Comparison of ENCODE assay signal across 20 cellular contexts in genomic region chr4:160009656-160010493, GRCh38.
DNase-seq lines count a peak whose midpoint lies in the region; ATAC-seq and TF ChIP-seq lines count a peak whose summit lies in the region.
"Had no signal": no experiment of that assay in that cellular context is flagged by ENCODE, and none has a peak within 500 bp of the region (broad histone marks: within the 10 kb centered on the region; RNA-seq: fewer than 3 reads in every experiment).

No MANE protein-coding gene starts in this region.

- peak; percentile 33 for DNase-seq in LHCN-M2 (ENCODE audit: low read depth)
- peak; percentile 21 for DNase-seq in LNCaP clone FGC (ENCODE audit: low read depth)
- DNase-seq in psoas muscle: no peak
- peak; percentile 43 for DNase-seq in testis
- DNase-seq in stimulated activated CD4-positive, alpha-beta T cell treated with anti-CD3 and anti-CD28 coated beads, Interleukin-4, amount 100 ng/mL, for 24 hours: no peak
- no peak for DNase-seq in mesenchymal stem cell
- no peak for DNase-seq in dorsolateral prefrontal cortex
- DNase-seq: ACHN; BE2C; C1 segment of cervical spinal cord; CD4-positive, CD25-positive, alpha-beta regulatory T cell; CD8-positive, alpha-beta memory T cell; COR-L47; DMS153; DMS79; GDM1; HCEC 1CT; HFFc6; IMR-90 had no signal

- peak in 3 of 4 donors; percentile 25 to 64 (median 47) for ATAC-seq in psoas muscle
- ATAC-seq: GM23338 had no signal

- H3K14ac ChIP-seq in mesenchymal stem cell (ENCODE audit: low read length in 2 of 2): no peak overlapping the region

- no peaks in the 10 kb centered on the region for H3K9me3 ChIP-seq in psoas muscle
- H3K9me3 ChIP-seq in testis: no peaks in the 10 kb centered on the region
- H3K9me3 ChIP-seq in mesenchymal stem cell (ENCODE audit: control insufficient read depth, low read length): peaks cover 9% of the 10 kb centered on the region
- H3K9me3 ChIP-seq: BE2C had no signal

- TF ChIP-seq CTCF in LNCaP clone FGC (IDR thresholded peaks at IDR 0.05; ENCODE audit: control insufficient read depth, extremely low read depth, insufficient read depth): no peak
- no peak for TF ChIP-seq CTCF in psoas muscle (IDR thresholded peaks at IDR 0.05)
- no peak for TF ChIP-seq CTCF in testis (IDR thresholded peaks at IDR 0.05)
- no peak for TF ChIP-seq CTCF in dorsolateral prefrontal cortex (IDR thresholded peaks at IDR 0.05 in 54 of 56, conservative IDR thresholded peaks at IDR 0.05 in 2 of 56; ENCODE audit: low read depth in 1 of 56, partially characterized antibody in 56 of 56)

- H3K27ac ChIP-seq in psoas muscle (no peak overlapping the region), testis (peak overlapping the region in 1 of 2 donors; percentile 65), mesenchymal stem cell (ENCODE audit: low read length, poor library complexity, severe bottlenecking) (no peak overlapping the region), dorsolateral prefrontal cortex (no peak overlapping the region)

- no peak overlapping the region for H4K91ac ChIP-seq in mesenchymal stem cell (ENCODE audit: low read length)

- 83 to 90% (median 83%) methylated on average over 1 of the region's 1 CpG for WGBS in psoas muscle, 3 donors
- WGBS in testis, 2 donors: 17 to 55% methylated on average over 1 of the region's 1 CpG
- 50% methylated on average over 1 of the region's 1 CpG for WGBS in mesenchymal stem cell

- H2AFZ ChIP-seq in mesenchymal stem cell (ENCODE audit: low read depth, low read length): no peak overlapping the region
- H2AFZ ChIP-seq: GM23338 had no signal

- H3K18ac ChIP-seq in mesenchymal stem cell (ENCODE audit: low read depth in 1 of 2, low read length in 2 of 2): no peak overlapping the region

- no peaks in the 10 kb centered on the region for H3K27me3 ChIP-seq in psoas muscle (ENCODE audit: insufficient read depth in 3 of 3, low read length in 2 of 3)
- no peaks in the 10 kb centered on the region for H3K27me3 ChIP-seq in testis
- H3K27me3 ChIP-seq in mesenchymal stem cell (ENCODE audit: control insufficient read depth in 1 of 2, insufficient read depth in 1 of 2, low read length in 2 of 2): no peaks in the 10 kb centered on the region
- H3K27me3 ChIP-seq in dorsolateral prefrontal cortex: no peaks in the 10 kb centered on the region
- H3K27me3 ChIP-seq: BE2C had no signal

- no peak overlapping the region for H2AK5ac ChIP-seq in mesenchymal stem cell (ENCODE audit: low read length, severe bottlenecking)

- intact Hi-C loops in psoas muscle (cut with DNase I): no loop called here
- intact Hi-C loops in testis (cut with DNase I; ENCODE audit: low total_unique reads): no loop called here
- intact Hi-C loops in dorsolateral prefrontal cortex (cut with DNase I): no loop called here

- no peak overlapping the region for H3K9ac ChIP-seq in mesenchymal stem cell (ENCODE audit: low read length)

- H2BK12ac ChIP-seq in mesenchymal stem cell (ENCODE audit: low read length in 2 of 2): no peak overlapping the region

- no peaks in the 10 kb centered on the region for H3K4me1 ChIP-seq in psoas muscle
- H3K4me1 ChIP-seq in testis: peaks cover 7% of the 10 kb centered on the region
- H3K4me1 ChIP-seq in mesenchymal stem cell (ENCODE audit: control insufficient read depth, insufficient read depth, low read depth, low read length): no peaks in the 10 kb centered on the region
- H3K4me1 ChIP-seq: BE2C had no signal

- H3K4me3 ChIP-seq in LNCaP clone FGC (ENCODE audit: low read depth, low read length): no peak overlapping the region
- H3K4me3 ChIP-seq in psoas muscle: no peak overlapping the region
- H3K4me3 ChIP-seq in testis: no peak overlapping the region
- no peak overlapping the region for H3K4me3 ChIP-seq in mesenchymal stem cell (ENCODE audit: insufficient read depth in 1 of 2, low read depth in 1 of 2, low read length in 2 of 2)
- no peak overlapping the region for H3K4me3 ChIP-seq in dorsolateral prefrontal cortex
- H3K4me3 ChIP-seq: GM23338 had no signal

- no peaks in the 10 kb centered on the region for H3K79me1 ChIP-seq in mesenchymal stem cell (replicated peaks; ENCODE audit: low read length, poor library complexity, severe bottlenecking)

- H2BK120ac ChIP-seq in mesenchymal stem cell (ENCODE audit: low read depth, low read length): no peak overlapping the region

- H3K23ac ChIP-seq in mesenchymal stem cell (ENCODE audit: low read length in 2 of 2): no peak overlapping the region

- H2BK5ac ChIP-seq in mesenchymal stem cell (ENCODE audit: low read depth, low read length, poor library complexity, severe bottlenecking): no peak overlapping the region

- TF ChIP-seq POLR2A in testis (IDR thresholded peaks at IDR 0.05): no peak

- no peak overlapping the region for H4K8ac ChIP-seq in mesenchymal stem cell (ENCODE audit: low read length)

- H3K4ac ChIP-seq in mesenchymal stem cell (ENCODE audit: low read depth in 1 of 2, low read length in 2 of 2): no peak overlapping the region

- H3K36me3 ChIP-seq in psoas muscle (ENCODE audit: insufficient read depth in 1 of 2, low read depth in 1 of 2): no peaks in the 10 kb centered on the region
- H3K36me3 ChIP-seq in testis (ENCODE audit: low read depth, missing control alignments): no peaks in the 10 kb centered on the region
- no peaks in the 10 kb centered on the region for H3K36me3 ChIP-seq in mesenchymal stem cell (ENCODE audit: control insufficient read depth in 1 of 2, insufficient read depth in 2 of 2, low read depth in 1 of 2, low read length in 2 of 2)
- H3K36me3 ChIP-seq: BE2C had no signal

- no peak overlapping the region for H2BK15ac ChIP-seq in mesenchymal stem cell (ENCODE audit: low read depth, poor library complexity, severe bottlenecking)

- H3K4me2 ChIP-seq in mesenchymal stem cell (ENCODE audit: low read length, poor library complexity, severe bottlenecking): no peak overlapping the region
- H3K4me2 ChIP-seq: GM23338 had no signal

Comparison
In these comparisons a context has a peak if more than half of its experiments do, and no peak if none do; other contexts are left out.
1. DNase-seq: peak in LHCN-M2 (single experiment), LNCaP clone FGC (single experiment) and testis (single experiment); none in psoas muscle (0 of 2), stimulated activated CD4-positive, alpha-beta T cell treated with anti-CD3 and anti-CD28 coated beads, Interleukin-4, amount 100 ng/mL, for 24 hours (single experiment), mesenchymal stem cell (single experiment) and dorsolateral prefrontal cortex (0 of 10).